In genomic region chr2:30744823-30745222, GRCh38 we compare ENCODE assay signal across 30 cellular contexts.
"Had no signal": no experiment of that assay in that cellular context is flagged by ENCODE, and none has a peak within 500 bp of the region (broad histone marks: within the 10 kb centered on the region; RNA-seq: fewer than 3 reads in every experiment).

No MANE protein-coding gene starts in this region.

- H3K4me3 ChIP-seq: coronary artery, dorsolateral prefrontal cortex, gastrocnemius medialis had no signal

- H3K4me1 Mint-ChIP-seq: activated B cell treated with CpG ODN at 0.5 μM for 24 hours; activated CD4-positive, alpha-beta T cell treated with anti-CD3 and anti-CD28 coated beads, Interleukin-2, amount 10 ng/mL, durations not matched to agents 7 days and 5 days; activated naive CD4-positive, alpha-beta T cell treated with anti-CD3 and anti-CD28 coated beads, Interleukin-2, amount 10 ng/mL, durations not matched to agents 7 days and 5 days; central memory CD8-positive, alpha-beta T cell; endodermal cell; T-helper 17 cell had no signal

- H3K9me3 Mint-ChIP-seq: activated B cell treated with CpG ODN at 0.5 μM for 24 hours; activated CD4-positive, alpha-beta memory T cell treated with anti-CD3 and anti-CD28 coated beads, Interleukin-2, amount 10 ng/mL, durations not matched to agents 7 days and 5 days; activated CD4-positive, alpha-beta T cell treated with anti-CD3 and anti-CD28 coated beads, Interleukin-2, amount 10 ng/mL, durations not matched to agents 7 days and 5 days; activated naive CD4-positive, alpha-beta T cell treated with anti-CD3 and anti-CD28 coated beads, Interleukin-2, amount 10 ng/mL, durations not matched to agents 7 days and 5 days; activated naive CD4-positive, alpha-beta T cell treated with anti-CD3 and anti-CD28 coated beads, Interleukin-2, amount 50 U/mL, for 72 hours; activated T-cell treated with anti-CD3 and anti-CD28 coated beads, Interleukin-2, amount 50 U/mL, for 24 hours; activated T-cell treated with anti-CD3 and anti-CD28 coated beads, Interleukin-2, amount 50 U/mL, for 72 hours; central memory CD8-positive, alpha-beta T cell; dendritic cell treated with granulocyte-macrophage colony-stimulating factor and Interleukin-4, amounts not matched to agents 40 ng/mL and 50 ng/mL, for 4 days; endodermal cell; T-helper 2 cell treated with Interferon-gamma antibody and Interleukin-4, amounts not matched to agents 5 μg/mL and 100 μg/mL, for 36 hours had no signal

- H3K27me3 Mint-ChIP-seq: activated CD4-positive, alpha-beta T cell treated with anti-CD3 and anti-CD28 coated beads, Interleukin-2, amount 10 ng/mL, durations not matched to agents 7 days and 5 days had no signal

- H3K27me3 ChIP-seq: brain microvascular endothelial cell, dorsolateral prefrontal cortex, gastrocnemius medialis had no signal

- H3K36me3 Mint-ChIP-seq: activated naive CD4-positive, alpha-beta T cell treated with anti-CD3 and anti-CD28 coated beads, Interleukin-2, amount 10 ng/mL, durations not matched to agents 7 days and 5 days; activated naive CD4-positive, alpha-beta T cell treated with anti-CD3 and anti-CD28 coated beads, Interleukin-2, amount 50 U/mL, for 72 hours had no signal

- H3K27ac ChIP-seq: brain microvascular endothelial cell, coronary artery, dorsolateral prefrontal cortex, gastrocnemius medialis, WERI-Rb-1 had no signal

- H3K4me3 Mint-ChIP-seq: activated B cell treated with CpG ODN at 0.5 μM for 24 hours; activated CD4-positive, alpha-beta memory T cell treated with anti-CD3 and anti-CD28 coated beads, Interleukin-2, amount 10 ng/mL, durations not matched to agents 7 days and 5 days; activated CD4-positive, alpha-beta T cell treated with anti-CD3 and anti-CD28 coated beads, Interleukin-2, amount 10 ng/mL, durations not matched to agents 7 days and 5 days; activated naive CD4-positive, alpha-beta T cell treated with anti-CD3 and anti-CD28 coated beads, Interleukin-2, amount 10 ng/mL, durations not matched to agents 7 days and 5 days; activated T-cell treated with anti-CD3 and anti-CD28 coated beads, Interleukin-2, amount 50 U/mL, for 24 hours; activated T-cell treated with anti-CD3 and anti-CD28 coated beads, Interleukin-2, amount 50 U/mL, for 72 hours; central memory CD8-positive, alpha-beta T cell; dendritic cell treated with granulocyte-macrophage colony-stimulating factor and Interleukin-4, amounts not matched to agents 40 ng/mL and 50 ng/mL, for 4 days; endodermal cell; T-helper 17 cell; T-helper 2 cell treated with Interferon-gamma antibody and Interleukin-4, amounts not matched to agents 5 μg/mL and 100 μg/mL, for 36 hours had no signal

- H3K27ac Mint-ChIP-seq: activated B cell treated with CpG ODN at 0.5 μM for 24 hours; activated CD4-positive, alpha-beta memory T cell treated with anti-CD3 and anti-CD28 coated beads, Interleukin-2, amount 10 ng/mL, durations not matched to agents 7 days and 5 days; activated CD4-positive, alpha-beta T cell treated with anti-CD3 and anti-CD28 coated beads, Interleukin-2, amount 10 ng/mL, durations not matched to agents 7 days and 5 days; activated naive CD4-positive, alpha-beta T cell treated with anti-CD3 and anti-CD28 coated beads, Interleukin-2, amount 10 ng/mL, durations not matched to agents 7 days and 5 days; activated naive CD4-positive, alpha-beta T cell treated with anti-CD3 and anti-CD28 coated beads, Interleukin-2, amount 50 U/mL, for 72 hours; activated T-cell treated with anti-CD3 and anti-CD28 coated beads, Interleukin-2, amount 50 U/mL, for 24 hours; activated T-cell treated with anti-CD3 and anti-CD28 coated beads, Interleukin-2, amount 50 U/mL, for 72 hours; dendritic cell treated with granulocyte-macrophage colony-stimulating factor and Interleukin-4, amounts not matched to agents 40 ng/mL and 50 ng/mL, for 4 days; endodermal cell; T-helper 17 cell; T-helper 2 cell treated with Interferon-gamma antibody and Interleukin-4, amounts not matched to agents 5 μg/mL and 100 μg/mL, for 36 hours had no signal

- H3K36me3 ChIP-seq: brain microvascular endothelial cell, gastrocnemius medialis, WERI-Rb-1 had no signal

- DNase-seq: activated B cell treated with CpG ODN at 0.5 μM for 24 hours; activated CD4-positive, alpha-beta memory T cell treated with anti-CD3 and anti-CD28 coated beads, Interleukin-2, amount 10 ng/mL, durations not matched to agents 7 days and 5 days; activated CD4-positive, alpha-beta T cell treated with anti-CD3 and anti-CD28 coated beads for 1 hour; activated CD4-positive, alpha-beta T cell treated with anti-CD3 and anti-CD28 coated beads for 4 hours; activated CD4-positive, alpha-beta T cell treated with anti-CD3 and anti-CD28 coated beads, Interleukin-2, amount 10 ng/mL, durations not matched to agents 7 days and 5 days; activated CD4-positive, alpha-beta T cell treated with anti-CD3 and anti-CD28 coated beads, Interleukin-2, amount 50 U/mL, for 4 hours; activated CD8-positive, alpha-beta memory T cell treated with anti-CD3 and anti-CD28 coated beads, Interleukin-2, amount 50 U/mL, for 48 hours; activated naive CD4-positive, alpha-beta T cell treated with anti-CD3 and anti-CD28 coated beads, Interleukin-2, amount 10 ng/mL, durations not matched to agents 7 days and 5 days; activated T-cell treated with anti-CD3 and anti-CD28 coated beads for 4 hours; activated T-cell treated with anti-CD3 and anti-CD28 coated beads, Interleukin-2, amount 50 U/mL, for 24 hours; activated T-cell treated with anti-CD3 and anti-CD28 coated beads, Interleukin-2, amount 50 U/mL, for 72 hours; amniotic stem cell; anterior cingulate cortex; brain microvascular endothelial cell; dorsolateral prefrontal cortex; effector memory CD4-positive, alpha-beta T cell; endodermal cell; foreskin fibroblast; gastrocnemius medialis; glutamatergic neuron; T-helper 1 cell; T-helper 17 cell; T1000; WERI-Rb-1 had no signal

- H3K4me1 ChIP-seq: gastrocnemius medialis had no signal

- H3K9me3 ChIP-seq: gastrocnemius medialis had no signal

- ATAC-seq: activated naive CD4-positive, alpha-beta T cell treated with anti-CD3 and anti-CD28 coated beads, Interleukin-2, amount 50 U/mL, for 72 hours; activated T-cell treated with anti-CD3 and anti-CD28 coated beads, Interleukin-2, amount 50 U/mL, for 72 hours; esophagus mucosa; gastrocnemius medialis; T-helper 17 cell had no signal
